Comparison of ENCODE assay signal across 8 cellular contexts in genomic region chr7:130960208-130960988, GRCh38.
DNase-seq lines count a peak whose midpoint lies in the region; ATAC-seq and TF ChIP-seq lines count a peak whose summit lies in the region.

No MANE protein-coding gene starts in this region.

- H3K36me3 Mint-ChIP-seq in activated CD8-positive, alpha-beta T cell treated with anti-CD3 and anti-CD28 coated beads for 36 hours (ENCODE audit: low read depth): peaks cover 62% of the 10 kb centered on the region

- TF ChIP-seq CTCF in activated CD8-positive, alpha-beta T cell treated with anti-CD3 and anti-CD28 coated beads for 36 hours (IDR thresholded peaks at IDR 0.05): no peak
- TF ChIP-seq CTCF in heart right ventricle (IDR thresholded peaks at IDR 0.05) (no peak), suprapubic skin (IDR thresholded peaks at IDR 0.05) (no peak)

- POLR2A ChIA-PET in activated CD8-positive, alpha-beta T cell treated with anti-CD3 and anti-CD28 coated beads for 36 hours (lab: Charles Lee): interaction anchor here (0.7 to 18.8 kb wide), 26 partner anchors 8 to 147 kb away, joined by 3 to 322 read pairs (median 9); no protein-coding TSS in a partner anchor

- H3K36me3 ChIP-seq in heart right ventricle: peaks cover 0 to 52% (median 10%) of the 10 kb centered on the region in 9 donors
- peaks cover 4% of the 10 kb centered on the region for H3K36me3 ChIP-seq in suprapubic skin

- DNase-seq in Right ventricle myocardium superior: no peak
- no peak for DNase-seq in cardiac septum (ENCODE audit: low spot score)
- peak; percentile 10 for DNase-seq in KG1 (lab: John Stamatoyannopoulos, UW)
- peak; percentile 67 for DNase-seq in activated CD8-positive, alpha-beta T cell treated with anti-CD3 and anti-CD28 coated beads for 36 hours
- no peak for DNase-seq in heart right ventricle
- no peak for DNase-seq in suprapubic skin (ENCODE audit: low spot score in 2 of 2)
- no peak for DNase-seq in NCI-H345 (lab: John Stamatoyannopoulos, UW)

- H3K27ac ChIP-seq in heart right ventricle (peak overlapping the region in 7 of 10 donors; percentile 2 to 90 (median 44)), suprapubic skin (peak overlapping the region; percentile 13)

- H3K4me1 Mint-ChIP-seq in activated CD8-positive, alpha-beta T cell treated with anti-CD3 and anti-CD28 coated beads for 36 hours (ENCODE audit: low read depth): peaks cover 38% of the 10 kb centered on the region

- H3K27ac Mint-ChIP-seq in activated CD8-positive, alpha-beta T cell treated with anti-CD3 and anti-CD28 coated beads for 36 hours: peak overlapping the region; percentile 99

- H3K9me3 Mint-ChIP-seq in activated CD8-positive, alpha-beta T cell treated with anti-CD3 and anti-CD28 coated beads for 36 hours: no peaks in the 10 kb centered on the region

- H3K4me1 ChIP-seq in heart right ventricle (peaks cover 0 to 87% (median 57%) of the 10 kb centered on the region in 9 donors), suprapubic skin (peaks cover 31% of the 10 kb centered on the region)

- H3K27me3 Mint-ChIP-seq in activated CD8-positive, alpha-beta T cell treated with anti-CD3 and anti-CD28 coated beads for 36 hours: no peaks in the 10 kb centered on the region

- no peak for TF ChIP-seq POLR2A in suprapubic skin (IDR thresholded peaks at IDR 0.05)

- no peak for TF ChIP-seq EP300 in suprapubic skin (IDR thresholded peaks at IDR 0.05)

- peak overlapping the region in 3 of 10 donors; percentile 1 to 44 (median 15) for H3K4me3 ChIP-seq in heart right ventricle
- H3K4me3 ChIP-seq in suprapubic skin: no peak overlapping the region

- intact Hi-C loops in Right ventricle myocardium superior (cut with DNase I): no loop called here
- intact Hi-C loops in cardiac septum (cut with DNase I): loop anchor here (5.0 kb wide), 1 partner anchor 38 kb away; no protein-coding TSS in a partner anchor
- intact Hi-C loops in activated CD8-positive, alpha-beta T cell treated with anti-CD3 and anti-CD28 coated beads for 36 hours (cut with micrococcal nuclease): loop anchor here (1.0 to 5.0 kb wide), 3 partner anchors 48 to 71 kb away; no protein-coding TSS in a partner anchor
- intact Hi-C loops in heart right ventricle (cut with DNase I): no loop called here

- H3K27me3 ChIP-seq in heart right ventricle: no peaks in the 10 kb centered on the region
- no peaks in the 10 kb centered on the region for H3K27me3 ChIP-seq in suprapubic skin

- no peak overlapping the region for H3K4me3 Mint-ChIP-seq in activated CD8-positive, alpha-beta T cell treated with anti-CD3 and anti-CD28 coated beads for 36 hours

- H3K9me3 ChIP-seq in heart right ventricle (no peaks in the 10 kb centered on the region), suprapubic skin (no peaks in the 10 kb centered on the region)

- ATAC-seq in Right ventricle myocardium superior (ENCODE audit: poor library complexity): peak; percentile 35
- peak; percentile 7 for ATAC-seq in activated CD8-positive, alpha-beta T cell treated with anti-CD3 and anti-CD28 coated beads for 36 hours
- ATAC-seq in heart right ventricle: peak in 6 of 8 donors; percentile 36 to 75 (median 46)
- ATAC-seq in HG03378 (IDR thresholded peaks at IDR 0.05; ENCODE audit: unreplicated experiment): no peak

- WGBS in heart right ventricle, 2 donors: 79 to 81% methylated on average over 6 of the region's 6 CpGs
- 49% methylated on average over 6 of the region's 6 CpGs for WGBS in suprapubic skin

- CTCF ChIA-PET in activated CD8-positive, alpha-beta T cell treated with anti-CD3 and anti-CD28 coated beads for 36 hours (lab: Charles Lee): interaction anchor here (0.9 to 2.7 kb wide), 9 partner anchors 11 to 109 kb away, joined by 3 to 17 read pairs (median 10); no protein-coding TSS in a partner anchor

Comparison
In these comparisons a context has a peak if more than half of its experiments do, and no peak if none do; other contexts are left out.
1. intact Hi-C loops: an anchor here in cardiac septum (5.0 kb wide) and activated CD8-positive, alpha-beta T cell treated with anti-CD3 and anti-CD28 coated beads for 36 hours (1.0 to 5.0 kb wide); none called in Right ventricle myocardium superior and heart right ventricle.
2. DNase-seq: peak in KG1 (single experiment) and activated CD8-positive, alpha-beta T cell treated with anti-CD3 and anti-CD28 coated beads for 36 hours (single experiment); none in Right ventricle myocardium superior (single experiment), cardiac septum (single experiment), heart right ventricle (0 of 2), suprapubic skin (0 of 2) and NCI-H345 (single experiment).